In the genomic region with DNA sequence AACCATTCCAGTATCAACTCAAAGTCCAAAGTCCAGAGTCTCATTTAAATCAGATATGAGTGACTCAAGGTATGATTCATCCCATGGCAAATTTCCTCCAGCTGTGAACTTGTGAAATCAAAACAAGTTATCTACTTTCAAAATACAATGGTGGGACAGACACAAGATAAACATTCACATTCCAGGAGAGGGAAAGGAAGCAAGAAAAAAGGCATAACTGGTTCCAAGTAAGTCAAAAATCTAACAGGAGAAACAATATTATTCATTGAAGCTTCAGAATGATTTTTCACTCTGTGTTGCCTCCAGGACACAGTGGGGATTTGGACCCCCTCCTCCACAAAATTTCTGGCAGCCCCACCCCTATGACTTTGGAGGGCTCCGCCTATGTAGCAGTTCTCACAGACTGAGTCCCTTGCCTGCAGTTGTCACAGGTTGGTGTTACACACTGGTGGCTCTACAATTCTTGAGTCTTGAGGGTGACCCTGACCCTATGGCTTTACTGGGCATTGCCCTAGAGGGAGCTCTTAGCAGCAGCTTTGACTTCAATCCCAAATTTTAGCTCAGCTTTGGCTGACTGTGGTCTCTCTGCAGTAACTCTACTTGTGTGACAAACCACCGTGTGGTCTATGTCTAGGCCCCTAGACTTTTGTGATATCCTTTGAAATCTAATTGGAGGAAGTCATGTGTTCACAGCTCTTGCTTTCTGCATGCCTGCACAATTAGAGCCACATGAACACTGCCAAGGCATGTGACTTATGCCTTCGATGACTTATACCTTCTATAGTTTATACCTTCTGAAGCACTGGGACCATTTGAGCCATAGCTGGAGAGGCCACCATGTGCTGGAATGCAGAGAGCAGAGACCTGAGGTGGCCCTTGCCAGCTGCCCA, we compare ENCODE assay signal across 11 cellular contexts.
A peak's percentile ranks its signal among the peaks of the same experiment; 100 is the strongest.
DNase-seq lines count a peak whose midpoint lies in the region; ATAC-seq and TF ChIP-seq lines count a peak whose summit lies in the region.
"Had no signal": no experiment of that assay in that cellular context is flagged by ENCODE, and none has a peak within 500 bp of the region (broad histone marks: within the 10 kb centered on the region; RNA-seq: fewer than 3 reads in every experiment).

No MANE protein-coding gene starts in this region.

- H3K9me3 ChIP-seq in MG63 (no peaks in the 10 kb centered on the region), thoracic aorta (no peaks in the 10 kb centered on the region), esophagus squamous epithelium (no peaks in the 10 kb centered on the region)

- no peak for TF ChIP-seq POLR2A in esophagus squamous epithelium (IDR thresholded peaks at IDR 0.05)

- in situ Hi-C loops in brain microvascular endothelial cell (cut with HindIII; ENCODE audit: low pct_ligation_motif_present, low sequenced_read_pairs) = no loop called here

- WGBS in esophagus squamous epithelium, 2 donors = 46 to 47% methylated on average over 3 of the region's 3 CpGs

- intact Hi-C loops in left ventricle myocardium superior (cut with micrococcal nuclease) (no loop called here), esophagus squamous epithelium (cut with DNase I) (no loop called here)

- peak; percentile 15 for TF ChIP-seq CTCF in brain microvascular endothelial cell (IDR thresholded peaks at IDR 0.05; ENCODE audit: low read depth, low read length, missing control alignments)
- TF ChIP-seq CTCF in thoracic aorta (IDR thresholded peaks at IDR 0.05) = no peak
- no peak for TF ChIP-seq CTCF in esophagus squamous epithelium (IDR thresholded peaks at IDR 0.05)

- no peak overlapping the region for H3K4me3 ChIP-seq in MG63
- H3K4me3 ChIP-seq in brain microvascular endothelial cell (ENCODE audit: low read depth, low read length) = no peak overlapping the region
- H3K4me3 ChIP-seq in thoracic aorta = no peak overlapping the region
- no peak overlapping the region for H3K4me3 ChIP-seq in esophagus squamous epithelium

- peak; percentile 84 for ATAC-seq in left ventricle myocardium superior
- ATAC-seq in thoracic aorta (ENCODE audit: insufficient number of reproducible peaks, low FRiP score, low read depth) = peak; percentile 72

- peaks cover 19 to 26% of the 10 kb centered on the region in 2 donors for H3K4me1 ChIP-seq in thoracic aorta (ENCODE audit: control insufficient read depth in 1 of 2, low read depth in 2 of 2)
- H3K4me1 ChIP-seq in esophagus squamous epithelium = peaks cover 0 to 19% (median 0%) of the 10 kb centered on the region in 3 donors

- H3K27me3 ChIP-seq in MG63 (no peaks in the 10 kb centered on the region), brain microvascular endothelial cell (replicated peaks) (no peaks in the 10 kb centered on the region), thoracic aorta (replicated peaks; ENCODE audit: insufficient read depth) (no peaks in the 10 kb centered on the region), esophagus squamous epithelium (no peaks in the 10 kb centered on the region)

- H3K36me3 ChIP-seq in MG63 = no peaks in the 10 kb centered on the region
- no peaks in the 10 kb centered on the region for H3K36me3 ChIP-seq in brain microvascular endothelial cell (replicated peaks)
- H3K36me3 ChIP-seq in thoracic aorta = no peaks in the 10 kb centered on the region
- H3K36me3 ChIP-seq in esophagus squamous epithelium = no peaks in the 10 kb centered on the region

- H3K27ac ChIP-seq in brain microvascular endothelial cell = peak overlapping the region; percentile 31
- H3K27ac ChIP-seq in thoracic aorta = peak overlapping the region; percentile 24 to 60
- peak overlapping the region in 2 of 4 donors; percentile 19 to 63 for H3K27ac ChIP-seq in esophagus squamous epithelium

- peak; percentile 18 for DNase-seq in MG63
- DNase-seq in brain microvascular endothelial cell = peak; percentile 68
- no peak for DNase-seq in left ventricle myocardium superior
- peak; percentile 19 for DNase-seq in thoracic aorta (ENCODE audit: low spot score)
- no peak for DNase-seq in esophagus squamous epithelium (lab: John Stamatoyannopoulos, UW)
- no peak for DNase-seq in NCI-H1436 treated with DMSO at 0.1 percent for 48 hours (lab: John Stamatoyannopoulos, UW)
- no peak for DNase-seq in NCI-H1092 (lab: John Stamatoyannopoulos, UW)
- DNase-seq: activated naive CD8-positive, alpha-beta T cell treated with anti-CD3 and anti-CD28 coated beads, Interleukin-2, amount 10 ng/mL, durations not matched to agents 7 days and 5 days; HCEC 1CT; NCI-H2081 treated with DMSO at 0.1 percent for 48 hours; SHP77 had no signal

Comparison
In these comparisons a context has a peak if more than half of its experiments do, and no peak if none do; other contexts are left out.
1. DNase-seq: peak in MG63 (single experiment), brain microvascular endothelial cell (single experiment) and thoracic aorta (single experiment); none in left ventricle myocardium superior (single experiment), esophagus squamous epithelium (single experiment), NCI-H1436 treated with DMSO at 0.1 percent for 48 hours (single experiment) and NCI-H1092 (single experiment).